ENCODE assay signal across 1 cellular context in the genomic region with DNA sequence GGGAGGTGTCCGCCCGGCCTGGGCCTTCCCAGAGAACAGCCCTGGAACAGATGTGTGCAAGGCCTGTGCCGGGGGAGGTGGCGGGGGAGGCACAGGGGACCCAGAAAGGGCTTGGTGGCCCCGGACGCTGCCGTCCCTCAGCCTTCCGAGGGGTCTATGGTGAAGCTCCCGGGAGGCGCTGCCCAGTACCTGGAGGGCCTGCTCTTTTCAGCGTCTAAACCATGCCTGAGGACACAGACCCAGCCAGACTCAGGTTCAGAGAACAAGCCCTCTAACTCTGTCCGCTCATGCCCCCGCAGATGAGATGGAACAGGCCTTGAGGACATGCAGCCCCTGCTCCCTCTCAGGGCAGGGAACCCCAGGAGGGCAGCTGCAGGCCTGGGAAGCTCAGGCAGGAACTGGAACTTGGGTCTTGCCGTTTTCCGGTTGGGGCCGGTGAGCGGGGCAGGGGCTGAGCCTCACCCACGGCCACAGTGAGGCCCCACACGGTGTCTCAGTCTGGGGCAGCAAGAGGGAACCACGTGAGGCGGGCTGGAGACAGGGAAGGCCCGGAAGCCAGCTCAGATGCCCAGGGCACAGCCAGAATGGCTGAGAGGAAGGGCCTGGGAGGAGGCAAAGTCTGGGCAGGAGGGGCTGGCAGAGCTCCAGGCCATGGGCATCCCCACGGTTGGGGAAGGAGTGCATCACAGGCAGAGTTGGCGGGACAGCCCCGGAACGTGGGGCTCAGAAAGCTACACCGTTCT.
TF ChIP-seq lines count a peak whose summit lies in the region.

No MANE protein-coding gene starts in this region.

TF ChIP-seq in HepG2, 621 proteins besides CTCF, POLR2A, EP300 and RAD21 (continued from another document and continues in another):
- TF ChIP-seq ZNF788 (CRISPR knock-in tag; IDR thresholded peaks at IDR 0.05; ENCODE audit: borderline replicate concordance) (peak; percentile 58; the same call in 1 of the 2 replicates), ISL2 (CRISPR knock-in tag; IDR thresholded peaks at IDR 0.05) (peak; percentile 70), ZKSCAN1 (IDR thresholded peaks at IDR 0.05; ENCODE audit: low read length) (no peak), ZNF557 (CRISPR knock-in tag; IDR thresholded peaks at IDR 0.05) (peak; percentile 79; the same call in 1 of the 2 replicates), KDM2A (CRISPR knock-in tag; IDR thresholded peaks at IDR 0.05; ENCODE audit: borderline replicate concordance, low read depth) (peak; percentile 99), SRY (CRISPR knock-in tag; IDR thresholded peaks at IDR 0.05) (0 out of 2 replicates have a peak, but pooled peaks have one; percentile 36), IRF2 (CRISPR knock-in tag; IDR thresholded peaks at IDR 0.05) (no peak; the same call in 1 of the 2 replicates), ZNF101 (CRISPR knock-in tag; IDR thresholded peaks at IDR 0.05; ENCODE audit: borderline replicate concordance, low read depth) (no peak), MAFG (CRISPR knock-in tag; IDR thresholded peaks at IDR 0.05) (no peak), PHF8 (CRISPR knock-in tag; IDR thresholded peaks at IDR 0.05) (peak; percentile 16), ZNF431 (CRISPR knock-in tag; IDR thresholded peaks at IDR 0.05; ENCODE audit: borderline replicate concordance, low read depth) (0 out of 2 replicates have a peak, but pooled peaks have one; percentile 18), ZC3H13 (CRISPR knock-in tag; IDR thresholded peaks at IDR 0.05) (peak; percentile 99; the same call in 1 of the 2 replicates), HES4 (CRISPR knock-in tag; IDR thresholded peaks at IDR 0.05; ENCODE audit: borderline replicate concordance) (no peak), ATRX (CRISPR knock-in tag; IDR thresholded peaks at IDR 0.05; ENCODE audit: borderline replicate concordance) (no peak), ZNF234 (CRISPR knock-in tag; conservative IDR thresholded peaks at IDR 0.05) (peak; percentile 89; the same call in 1 of the 2 replicates), HOXA5 (CRISPR knock-in tag; IDR thresholded peaks at IDR 0.05) (peak; percentile 89; the same call in 1 of the 2 replicates), ZNF225 (CRISPR knock-in tag; IDR thresholded peaks at IDR 0.05) (no peak), HDAC2 (CRISPR knock-in tag; IDR thresholded peaks at IDR 0.05) (peak; percentile 78), ZNF3 (CRISPR knock-in tag; IDR thresholded peaks at IDR 0.05) (no peak), SP1 (IDR thresholded peaks at IDR 0.05) (no peak), SP1 (CRISPR knock-in tag; IDR thresholded peaks at IDR 0.05) (0 out of 2 replicates have a peak, but pooled peaks have one; percentile 6), DNMT1 (CRISPR knock-in tag; IDR thresholded peaks at IDR 0.05) (peak; percentile 97; the same call in 1 of the 2 replicates), ZNF333 (CRISPR knock-in tag; IDR thresholded peaks at IDR 0.05; ENCODE audit: borderline replicate concordance) (peak; percentile 28; the same call in 1 of the 2 replicates), SMYD3 (CRISPR knock-in tag; IDR thresholded peaks at IDR 0.05) (no peak), HOXA7 (CRISPR knock-in tag; IDR thresholded peaks at IDR 0.05) (peak; percentile 96), TEAD2 (CRISPR knock-in tag; IDR thresholded peaks at IDR 0.05) (no peak)
- TF ChIP-seq, protein P1, sequence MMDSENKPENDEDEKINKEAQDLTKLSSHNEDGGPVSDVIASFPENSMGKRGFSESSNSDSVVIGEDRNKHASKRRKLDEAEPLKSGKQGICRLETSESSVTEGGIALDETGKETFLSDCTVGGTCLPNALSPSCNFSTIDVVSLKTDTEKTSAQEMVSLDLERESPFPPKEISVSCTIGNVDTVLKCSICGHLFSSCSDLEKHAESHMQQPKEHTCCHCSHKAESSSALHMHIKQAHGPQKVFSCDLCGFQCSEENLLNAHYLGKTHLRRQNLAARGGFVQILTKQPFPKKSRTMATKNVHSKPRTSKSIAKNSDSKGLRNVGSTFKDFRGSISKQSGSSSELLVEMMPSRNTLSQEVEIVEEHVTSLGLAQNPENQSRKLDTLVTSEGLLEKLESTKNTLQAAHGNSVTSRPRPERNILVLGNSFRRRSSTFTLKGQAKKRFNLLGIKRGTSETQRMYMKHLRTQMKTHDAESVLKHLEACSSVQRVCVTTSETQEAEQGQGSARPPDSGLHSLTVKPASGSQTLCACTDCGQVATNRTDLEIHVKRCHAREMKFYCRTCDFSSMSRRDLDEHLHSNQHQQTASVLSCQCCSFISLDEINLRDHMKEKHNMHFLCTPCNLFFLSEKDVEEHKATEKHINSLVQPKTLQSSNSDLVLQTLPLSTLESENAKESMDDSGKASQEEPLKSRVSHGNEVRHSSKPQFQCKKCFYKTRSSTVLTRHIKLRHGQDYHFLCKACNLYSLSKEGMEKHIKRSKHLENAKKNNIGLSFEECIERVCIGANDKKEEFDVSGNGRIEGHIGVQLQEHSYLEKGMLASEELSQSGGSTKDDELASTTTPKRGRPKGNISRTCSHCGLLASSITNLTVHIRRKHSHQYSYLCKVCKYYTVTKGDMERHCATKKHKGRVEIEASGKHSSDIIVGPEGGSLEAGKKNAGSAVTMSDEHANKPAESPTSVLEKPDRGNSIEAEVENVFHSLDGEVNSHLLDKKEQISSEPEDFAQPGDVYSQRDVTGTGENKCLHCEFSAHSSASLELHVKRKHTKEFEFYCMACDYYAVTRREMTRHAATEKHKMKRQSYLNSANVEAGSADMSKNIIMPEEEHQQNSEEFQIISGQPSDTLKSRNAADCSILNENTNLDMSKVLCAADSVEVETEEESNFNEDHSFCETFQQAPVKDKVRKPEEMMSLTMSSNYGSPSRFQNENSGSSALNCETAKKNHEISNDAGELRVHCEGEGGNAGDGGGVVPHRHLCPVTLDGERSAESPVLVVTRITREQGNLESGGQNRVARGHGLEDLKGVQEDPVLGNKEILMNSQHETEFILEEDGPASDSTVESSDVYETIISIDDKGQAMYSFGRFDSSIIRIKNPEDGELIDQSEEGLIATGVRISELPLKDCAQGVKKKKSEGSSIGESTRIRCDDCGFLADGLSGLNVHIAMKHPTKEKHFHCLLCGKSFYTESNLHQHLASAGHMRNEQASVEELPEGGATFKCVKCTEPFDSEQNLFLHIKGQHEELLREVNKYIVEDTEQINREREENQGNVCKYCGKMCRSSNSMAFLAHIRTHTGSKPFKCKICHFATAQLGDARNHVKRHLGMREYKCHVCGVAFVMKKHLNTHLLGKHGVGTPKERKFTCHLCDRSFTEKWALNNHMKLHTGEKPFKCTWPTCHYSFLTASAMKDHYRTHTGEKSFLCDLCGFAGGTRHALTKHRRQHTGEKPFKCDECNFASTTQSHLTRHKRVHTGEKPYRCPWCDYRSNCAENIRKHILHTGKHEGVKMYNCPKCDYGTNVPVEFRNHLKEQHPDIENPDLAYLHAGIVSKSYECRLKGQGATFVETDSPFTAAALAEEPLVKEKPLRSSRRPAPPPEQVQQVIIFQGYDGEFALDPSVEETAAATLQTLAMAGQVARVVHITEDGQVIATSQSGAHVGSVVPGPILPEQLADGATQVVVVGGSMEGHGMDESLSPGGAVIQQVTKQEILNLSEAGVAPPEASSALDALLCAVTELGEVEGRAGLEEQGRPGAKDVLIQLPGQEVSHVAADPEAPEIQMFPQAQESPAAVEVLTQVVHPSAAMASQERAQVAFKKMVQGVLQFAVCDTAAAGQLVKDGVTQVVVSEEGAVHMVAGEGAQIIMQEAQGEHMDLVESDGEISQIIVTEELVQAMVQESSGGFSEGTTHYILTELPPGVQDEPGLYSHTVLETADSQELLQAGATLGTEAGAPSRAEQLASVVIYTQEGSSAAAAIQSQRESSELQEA (CRISPR knock-in tag; IDR thresholded peaks at IDR 0.05; ENCODE audit: not compliant biosample characterization): no peak
- TF ChIP-seq, protein P2, sequence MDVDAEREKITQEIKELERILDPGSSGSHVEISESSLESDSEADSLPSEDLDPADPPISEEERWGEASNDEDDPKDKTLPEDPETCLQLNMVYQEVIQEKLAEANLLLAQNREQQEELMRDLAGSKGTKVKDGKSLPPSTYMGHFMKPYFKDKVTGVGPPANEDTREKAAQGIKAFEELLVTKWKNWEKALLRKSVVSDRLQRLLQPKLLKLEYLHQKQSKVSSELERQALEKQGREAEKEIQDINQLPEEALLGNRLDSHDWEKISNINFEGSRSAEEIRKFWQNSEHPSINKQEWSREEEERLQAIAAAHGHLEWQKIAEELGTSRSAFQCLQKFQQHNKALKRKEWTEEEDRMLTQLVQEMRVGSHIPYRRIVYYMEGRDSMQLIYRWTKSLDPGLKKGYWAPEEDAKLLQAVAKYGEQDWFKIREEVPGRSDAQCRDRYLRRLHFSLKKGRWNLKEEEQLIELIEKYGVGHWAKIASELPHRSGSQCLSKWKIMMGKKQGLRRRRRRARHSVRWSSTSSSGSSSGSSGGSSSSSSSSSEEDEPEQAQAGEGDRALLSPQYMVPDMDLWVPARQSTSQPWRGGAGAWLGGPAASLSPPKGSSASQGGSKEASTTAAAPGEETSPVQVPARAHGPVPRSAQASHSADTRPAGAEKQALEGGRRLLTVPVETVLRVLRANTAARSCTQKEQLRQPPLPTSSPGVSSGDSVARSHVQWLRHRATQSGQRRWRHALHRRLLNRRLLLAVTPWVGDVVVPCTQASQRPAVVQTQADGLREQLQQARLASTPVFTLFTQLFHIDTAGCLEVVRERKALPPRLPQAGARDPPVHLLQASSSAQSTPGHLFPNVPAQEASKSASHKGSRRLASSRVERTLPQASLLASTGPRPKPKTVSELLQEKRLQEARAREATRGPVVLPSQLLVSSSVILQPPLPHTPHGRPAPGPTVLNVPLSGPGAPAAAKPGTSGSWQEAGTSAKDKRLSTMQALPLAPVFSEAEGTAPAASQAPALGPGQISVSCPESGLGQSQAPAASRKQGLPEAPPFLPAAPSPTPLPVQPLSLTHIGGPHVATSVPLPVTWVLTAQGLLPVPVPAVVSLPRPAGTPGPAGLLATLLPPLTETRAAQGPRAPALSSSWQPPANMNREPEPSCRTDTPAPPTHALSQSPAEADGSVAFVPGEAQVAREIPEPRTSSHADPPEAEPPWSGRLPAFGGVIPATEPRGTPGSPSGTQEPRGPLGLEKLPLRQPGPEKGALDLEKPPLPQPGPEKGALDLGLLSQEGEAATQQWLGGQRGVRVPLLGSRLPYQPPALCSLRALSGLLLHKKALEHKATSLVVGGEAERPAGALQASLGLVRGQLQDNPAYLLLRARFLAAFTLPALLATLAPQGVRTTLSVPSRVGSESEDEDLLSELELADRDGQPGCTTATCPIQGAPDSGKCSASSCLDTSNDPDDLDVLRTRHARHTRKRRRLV (CRISPR knock-in tag; IDR thresholded peaks at IDR 0.05): peak; percentile 36; the same call in 1 of the 2 replicates
- TF ChIP-seq, protein P3, sequence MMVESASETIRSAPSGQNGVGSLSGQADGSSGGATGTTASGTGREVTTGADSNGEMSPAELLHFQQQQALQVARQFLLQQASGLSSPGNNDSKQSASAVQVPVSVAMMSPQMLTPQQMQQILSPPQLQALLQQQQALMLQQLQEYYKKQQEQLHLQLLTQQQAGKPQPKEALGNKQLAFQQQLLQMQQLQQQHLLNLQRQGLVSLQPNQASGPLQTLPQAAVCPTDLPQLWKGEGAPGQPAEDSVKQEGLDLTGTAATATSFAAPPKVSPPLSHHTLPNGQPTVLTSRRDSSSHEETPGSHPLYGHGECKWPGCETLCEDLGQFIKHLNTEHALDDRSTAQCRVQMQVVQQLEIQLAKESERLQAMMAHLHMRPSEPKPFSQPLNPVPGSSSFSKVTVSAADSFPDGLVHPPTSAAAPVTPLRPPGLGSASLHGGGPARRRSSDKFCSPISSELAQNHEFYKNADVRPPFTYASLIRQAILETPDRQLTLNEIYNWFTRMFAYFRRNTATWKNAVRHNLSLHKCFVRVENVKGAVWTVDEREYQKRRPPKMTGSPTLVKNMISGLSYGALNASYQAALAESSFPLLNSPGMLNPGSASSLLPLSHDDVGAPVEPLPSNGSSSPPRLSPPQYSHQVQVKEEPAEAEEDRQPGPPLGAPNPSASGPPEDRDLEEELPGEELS (CRISPR knock-in tag; IDR thresholded peaks at IDR 0.05): 0 out of 2 replicates have a peak, but pooled peaks have one; percentile 8
- TF ChIP-seq, protein P4, sequence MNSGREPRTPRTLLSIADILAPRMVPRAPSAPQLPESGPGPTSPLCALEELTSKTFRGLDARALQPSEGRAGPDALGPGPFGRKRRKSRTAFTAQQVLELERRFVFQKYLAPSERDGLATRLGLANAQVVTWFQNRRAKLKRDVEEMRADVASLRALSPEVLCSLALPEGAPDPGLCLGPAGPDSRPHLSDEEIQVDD (CRISPR knock-in tag; IDR thresholded peaks at IDR 0.05; ENCODE audit: borderline replicate concordance): no peak; the same call in 1 of the 2 replicates
- TF ChIP-seq, protein P5, sequence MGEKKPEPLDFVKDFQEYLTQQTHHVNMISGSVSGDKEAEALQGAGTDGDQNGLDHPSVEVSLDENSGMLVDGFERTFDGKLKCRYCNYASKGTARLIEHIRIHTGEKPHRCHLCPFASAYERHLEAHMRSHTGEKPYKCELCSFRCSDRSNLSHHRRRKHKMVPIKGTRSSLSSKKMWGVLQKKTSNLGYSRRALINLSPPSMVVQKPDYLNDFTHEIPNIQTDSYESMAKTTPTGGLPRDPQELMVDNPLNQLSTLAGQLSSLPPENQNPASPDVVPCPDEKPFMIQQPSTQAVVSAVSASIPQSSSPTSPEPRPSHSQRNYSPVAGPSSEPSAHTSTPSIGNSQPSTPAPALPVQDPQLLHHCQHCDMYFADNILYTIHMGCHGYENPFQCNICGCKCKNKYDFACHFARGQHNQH (CRISPR knock-in tag; IDR thresholded peaks at IDR 0.05): no peak; the same call in 1 of the 2 replicates
- TF ChIP-seq, protein P6, sequence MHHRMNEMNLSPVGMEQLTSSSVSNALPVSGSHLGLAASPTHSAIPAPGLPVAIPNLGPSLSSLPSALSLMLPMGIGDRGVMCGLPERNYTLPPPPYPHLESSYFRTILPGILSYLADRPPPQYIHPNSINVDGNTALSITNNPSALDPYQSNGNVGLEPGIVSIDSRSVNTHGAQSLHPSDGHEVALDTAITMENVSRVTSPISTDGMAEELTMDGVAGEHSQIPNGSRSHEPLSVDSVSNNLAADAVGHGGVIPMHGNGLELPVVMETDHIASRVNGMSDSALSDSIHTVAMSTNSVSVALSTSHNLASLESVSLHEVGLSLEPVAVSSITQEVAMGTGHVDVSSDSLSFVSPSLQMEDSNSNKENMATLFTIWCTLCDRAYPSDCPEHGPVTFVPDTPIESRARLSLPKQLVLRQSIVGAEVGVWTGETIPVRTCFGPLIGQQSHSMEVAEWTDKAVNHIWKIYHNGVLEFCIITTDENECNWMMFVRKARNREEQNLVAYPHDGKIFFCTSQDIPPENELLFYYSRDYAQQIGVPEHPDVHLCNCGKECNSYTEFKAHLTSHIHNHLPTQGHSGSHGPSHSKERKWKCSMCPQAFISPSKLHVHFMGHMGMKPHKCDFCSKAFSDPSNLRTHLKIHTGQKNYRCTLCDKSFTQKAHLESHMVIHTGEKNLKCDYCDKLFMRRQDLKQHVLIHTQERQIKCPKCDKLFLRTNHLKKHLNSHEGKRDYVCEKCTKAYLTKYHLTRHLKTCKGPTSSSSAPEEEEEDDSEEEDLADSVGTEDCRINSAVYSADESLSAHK (CRISPR knock-in tag; IDR thresholded peaks at IDR 0.05; ENCODE audit: borderline replicate concordance): no peak
- TF ChIP-seq, protein P7, sequence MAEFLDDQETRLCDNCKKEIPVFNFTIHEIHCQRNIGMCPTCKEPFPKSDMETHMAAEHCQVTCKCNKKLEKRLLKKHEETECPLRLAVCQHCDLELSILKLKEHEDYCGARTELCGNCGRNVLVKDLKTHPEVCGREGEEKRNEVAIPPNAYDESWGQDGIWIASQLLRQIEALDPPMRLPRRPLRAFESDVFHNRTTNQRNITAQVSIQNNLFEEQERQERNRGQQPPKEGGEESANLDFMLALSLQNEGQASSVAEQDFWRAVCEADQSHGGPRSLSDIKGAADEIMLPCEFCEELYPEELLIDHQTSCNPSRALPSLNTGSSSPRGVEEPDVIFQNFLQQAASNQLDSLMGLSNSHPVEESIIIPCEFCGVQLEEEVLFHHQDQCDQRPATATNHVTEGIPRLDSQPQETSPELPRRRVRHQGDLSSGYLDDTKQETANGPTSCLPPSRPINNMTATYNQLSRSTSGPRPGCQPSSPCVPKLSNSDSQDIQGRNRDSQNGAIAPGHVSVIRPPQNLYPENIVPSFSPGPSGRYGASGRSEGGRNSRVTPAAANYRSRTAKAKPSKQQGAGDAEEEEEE (CRISPR knock-in tag; IDR thresholded peaks at IDR 0.05; ENCODE audit: borderline replicate concordance): 0 out of 2 replicates have a peak, but pooled peaks have one; percentile 14
